ENCODE assay signal across 29 cellular contexts in the genomic region with DNA sequence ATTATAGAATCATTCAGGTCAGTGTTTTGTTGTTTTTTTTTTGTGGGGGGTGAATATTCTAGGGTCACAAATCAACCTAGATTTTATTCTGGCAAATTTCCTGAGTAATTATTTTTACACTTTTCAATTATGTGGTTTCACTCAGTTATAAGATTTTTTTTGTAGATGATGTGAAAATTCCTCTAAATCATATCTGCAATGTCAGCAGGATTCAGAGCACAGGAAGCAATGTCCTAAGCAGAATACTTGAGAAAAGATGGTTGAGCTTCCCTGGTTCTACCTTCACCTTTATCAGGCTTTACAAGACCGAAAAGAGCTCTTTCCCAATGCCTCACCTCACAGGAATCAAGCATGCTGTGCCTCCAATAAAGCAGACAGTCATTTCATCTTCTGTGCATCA.
"Had no signal": no experiment of that assay in that cellular context is flagged by ENCODE, and none has a peak within 500 bp of the region (broad histone marks: within the 10 kb centered on the region; RNA-seq: fewer than 3 reads in every experiment).

No MANE protein-coding gene starts in this region.

- H3K4me1 ChIP-seq: ascending aorta had no signal

- H3K36me3 ChIP-seq: ascending aorta, cardiac muscle cell had no signal

- H3K27me3 ChIP-seq: ascending aorta, cardiac muscle cell had no signal

- H3K27ac ChIP-seq: ascending aorta, cardiac muscle cell, VCaP had no signal

- ATAC-seq: activated CD8-positive, alpha-beta memory T cell treated with anti-CD3 and anti-CD28 coated beads, Interleukin-2, amount 10 ng/mL, durations not matched to agents 7 days and 5 days; activated CD8-positive, alpha-beta T cell treated with anti-CD3 and anti-CD28 coated beads, Interleukin-2, amount 10 ng/mL, durations not matched to agents 7 days and 5 days; activated naive CD8-positive, alpha-beta T cell treated with anti-CD3 and anti-CD28 coated beads, Interleukin-2, amount 50 U/mL, for 24 hours had no signal

- H3K4me3 ChIP-seq: ascending aorta, cardiac muscle cell had no signal

- FAIRE-seq: bronchial epithelial cell, TTC549 had no signal

- H3K9me3 ChIP-seq: ascending aorta had no signal

- DNase-seq: activated B cell treated with CpG ODN at 0.5 μM for 24 hours; activated CD4-positive, alpha-beta memory T cell treated with anti-CD3 and anti-CD28 coated beads, Interleukin-2, amount 10 ng/mL, durations not matched to agents 7 days and 5 days; activated CD4-positive, alpha-beta T cell treated with anti-CD3 and anti-CD28 coated beads for 48 hours; activated CD4-positive, alpha-beta T cell treated with anti-CD3 and anti-CD28 coated beads, Interleukin-2, amount 10 ng/mL, durations not matched to agents 7 days and 5 days; activated CD4-positive, alpha-beta T cell treated with anti-CD3 and anti-CD28 coated beads, Interleukin-2, amount 50 U/mL, for 48 hours; activated CD4-positive, CD25-positive, alpha-beta regulatory T cell treated with anti-CD3 and anti-CD28 coated beads, Interleukin-2, amount 50 U/mL, for 72 hours; activated CD8-positive, alpha-beta memory T cell treated with anti-CD3 and anti-CD28 coated beads for 24 hours; activated CD8-positive, alpha-beta memory T cell treated with anti-CD3 and anti-CD28 coated beads, Interleukin-2, amount 10 ng/mL, durations not matched to agents 7 days and 5 days; activated CD8-positive, alpha-beta memory T cell treated with anti-CD3 and anti-CD28 coated beads, Interleukin-2, amount 50 U/mL, for 48 hours; activated CD8-positive, alpha-beta T cell treated with anti-CD3 and anti-CD28 coated beads, Interleukin-2, amount 10 ng/mL, durations not matched to agents 7 days and 5 days; activated effector memory CD4-positive, alpha-beta T cell treated with Interleukin-2 at 50 U/mL for 16 hours; activated gamma-delta T cell; activated naive CD4-positive, alpha-beta T cell treated with anti-CD3 and anti-CD28 coated beads, Interleukin-2, amount 10 ng/mL, durations not matched to agents 7 days and 5 days; activated naive CD4-positive, alpha-beta T cell treated with Interleukin-2 at 50 U/mL for 16 hours; activated naive CD8-positive, alpha-beta T cell treated with anti-CD3 and anti-CD28 coated beads, Interleukin-2, amount 10 ng/mL, durations not matched to agents 7 days and 5 days; activated naive CD8-positive, alpha-beta T cell treated with anti-CD3 and anti-CD28 coated beads, Interleukin-2, amount 50 U/mL, for 24 hours; activated T-cell treated with anti-CD3 and anti-CD28 coated beads, Interleukin-2, amount 50 U/mL, for 24 hours; activated T-cell treated with anti-CD3 and anti-CD28 coated beads, Interleukin-2, amount 50 U/mL, for 48 hours; amygdala; anterior cingulate cortex; caudate nucleus; cerebellar nuclear complex; T-helper 2 cell; T-helper 9 cell had no signal
